Comparison of ENCODE assay signal across 1 cellular context in the genomic region with DNA sequence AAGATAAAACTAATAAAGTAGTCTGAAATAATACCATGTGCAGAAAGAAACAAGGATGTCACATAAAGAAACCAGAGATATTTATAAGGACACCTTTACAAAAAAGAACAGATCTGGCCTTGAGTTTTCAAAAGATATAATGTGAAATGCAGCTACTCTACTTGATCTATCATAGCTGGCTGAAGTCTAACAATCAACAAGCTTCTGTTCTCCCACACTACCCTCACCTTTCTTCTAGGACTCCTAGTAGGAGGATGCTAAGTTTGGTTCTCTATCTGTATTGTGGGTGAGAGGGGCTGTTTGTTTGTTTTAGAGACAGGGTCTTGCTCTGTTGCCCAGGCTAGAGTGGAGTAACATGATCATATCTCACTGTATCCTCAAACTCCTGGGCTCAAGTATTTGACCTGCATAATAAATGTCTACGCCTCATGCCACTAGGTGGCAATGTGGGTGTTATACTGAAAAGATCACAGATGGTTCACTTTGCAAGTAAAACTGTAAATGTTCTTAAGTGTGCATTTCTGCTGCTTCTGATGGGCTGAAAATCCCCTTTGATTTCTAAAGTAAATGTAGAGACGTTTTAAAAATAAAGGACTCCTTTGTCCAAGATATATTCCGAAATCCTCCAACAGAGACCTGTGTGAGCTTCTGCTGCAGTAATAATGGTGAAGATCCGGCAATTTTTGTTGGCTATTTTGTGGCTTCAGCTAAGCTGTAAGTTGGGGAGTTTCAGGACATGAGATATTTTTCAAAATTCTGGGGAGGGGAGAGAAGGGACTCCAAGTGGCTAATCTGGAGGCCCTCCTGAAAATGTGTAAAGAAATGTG.
A peak's percentile ranks its signal among the peaks of the same experiment; 100 is the strongest.
TF ChIP-seq lines count a peak whose summit lies in the region.

No MANE protein-coding gene starts in this region.

TF ChIP-seq in HepG2, 621 proteins besides CTCF, POLR2A, EP300 and RAD21 (continued from another document):
- TF ChIP-seq, protein P1, sequence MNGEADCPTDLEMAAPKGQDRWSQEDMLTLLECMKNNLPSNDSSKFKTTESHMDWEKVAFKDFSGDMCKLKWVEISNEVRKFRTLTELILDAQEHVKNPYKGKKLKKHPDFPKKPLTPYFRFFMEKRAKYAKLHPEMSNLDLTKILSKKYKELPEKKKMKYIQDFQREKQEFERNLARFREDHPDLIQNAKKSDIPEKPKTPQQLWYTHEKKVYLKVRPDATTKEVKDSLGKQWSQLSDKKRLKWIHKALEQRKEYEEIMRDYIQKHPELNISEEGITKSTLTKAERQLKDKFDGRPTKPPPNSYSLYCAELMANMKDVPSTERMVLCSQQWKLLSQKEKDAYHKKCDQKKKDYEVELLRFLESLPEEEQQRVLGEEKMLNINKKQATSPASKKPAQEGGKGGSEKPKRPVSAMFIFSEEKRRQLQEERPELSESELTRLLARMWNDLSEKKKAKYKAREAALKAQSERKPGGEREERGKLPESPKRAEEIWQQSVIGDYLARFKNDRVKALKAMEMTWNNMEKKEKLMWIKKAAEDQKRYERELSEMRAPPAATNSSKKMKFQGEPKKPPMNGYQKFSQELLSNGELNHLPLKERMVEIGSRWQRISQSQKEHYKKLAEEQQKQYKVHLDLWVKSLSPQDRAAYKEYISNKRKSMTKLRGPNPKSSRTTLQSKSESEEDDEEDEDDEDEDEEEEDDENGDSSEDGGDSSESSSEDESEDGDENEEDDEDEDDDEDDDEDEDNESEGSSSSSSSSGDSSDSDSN (CRISPR knock-in tag; IDR thresholded peaks at IDR 0.05), result no peak
- TF ChIP-seq ZNF781 (CRISPR knock-in tag; IDR thresholded peaks at IDR 0.05; ENCODE audit: borderline replicate concordance, not compliant biosample characterization) (no peak), FOXJ3 (CRISPR knock-in tag; IDR thresholded peaks at IDR 0.05; ENCODE audit: borderline replicate concordance) (no peak), RFX1 (IDR thresholded peaks at IDR 0.05) (no peak), SOX13 (IDR thresholded peaks at IDR 0.05) (no peak), SOX13 (CRISPR knock-in tag; conservative IDR thresholded peaks at IDR 0.05 in 1 of 2, IDR thresholded peaks at IDR 0.05 in 1 of 2) (0 out of 4 replicates have a peak, but pooled peaks of 1 of the 2 experiments have one; percentile 9), SMC3 (IDR thresholded peaks at IDR 0.05; ENCODE audit: low read length) (peak; percentile 91), SP5 (CRISPR knock-in tag; IDR thresholded peaks at IDR 0.05; ENCODE audit: borderline replicate concordance, low read depth) (no peak), FOXA3 (CRISPR knock-in tag; IDR thresholded peaks at IDR 0.05) (no peak), ZZZ3 (CRISPR knock-in tag; IDR thresholded peaks at IDR 0.05; ENCODE audit: borderline replicate concordance) (peak; percentile 65; the same call in 1 of the 2 replicates), ZBTB39 (CRISPR knock-in tag; IDR thresholded peaks at IDR 0.05) (no peak), CENPX (CRISPR knock-in tag; IDR thresholded peaks at IDR 0.05) (no peak), CAMTA2 (CRISPR knock-in tag; IDR thresholded peaks at IDR 0.05; ENCODE audit: borderline replicate concordance) (no peak), TOE1 (CRISPR knock-in tag; IDR thresholded peaks at IDR 0.05) (no peak), ZBTB14 (CRISPR knock-in tag; IDR thresholded peaks at IDR 0.05) (no peak), MIER2 (CRISPR knock-in tag; IDR thresholded peaks at IDR 0.05) (no peak), ZNF160 (CRISPR knock-in tag; IDR thresholded peaks at IDR 0.05) (no peak), NFIB (CRISPR knock-in tag; IDR thresholded peaks at IDR 0.05; ENCODE audit: borderline replicate concordance) (no peak), KAT2B (IDR thresholded peaks at IDR 0.05; ENCODE audit: borderline replicate concordance, low read depth, low read length) (no peak), PAXIP1 (CRISPR knock-in tag; conservative IDR thresholded peaks at IDR 0.05) (0 out of 2 replicates have a peak, but pooled peaks have one; percentile 14), SNAPC5 (CRISPR knock-in tag; IDR thresholded peaks at IDR 0.05; ENCODE audit: borderline replicate concordance) (no peak), POLR2G (IDR thresholded peaks at IDR 0.05; ENCODE audit: low read depth, low read length) (no peak)
- TF ChIP-seq, protein P2, sequence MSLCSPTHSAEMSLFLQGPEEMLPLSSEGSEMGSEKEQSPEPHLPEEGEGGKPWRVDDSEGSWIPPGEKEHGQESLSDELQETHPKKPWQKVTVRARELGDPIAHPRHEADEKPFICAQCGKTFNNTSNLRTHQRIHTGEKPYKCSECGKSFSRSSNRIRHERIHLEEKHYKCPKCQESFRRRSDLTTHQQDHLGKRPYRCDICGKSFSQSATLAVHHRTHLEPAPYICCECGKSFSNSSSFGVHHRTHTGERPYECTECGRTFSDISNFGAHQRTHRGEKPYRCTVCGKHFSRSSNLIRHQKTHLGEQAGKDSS (CRISPR knock-in tag; IDR thresholded peaks at IDR 0.05; ENCODE audit: borderline replicate concordance, low read depth), result no peak
- TF ChIP-seq, protein P3, sequence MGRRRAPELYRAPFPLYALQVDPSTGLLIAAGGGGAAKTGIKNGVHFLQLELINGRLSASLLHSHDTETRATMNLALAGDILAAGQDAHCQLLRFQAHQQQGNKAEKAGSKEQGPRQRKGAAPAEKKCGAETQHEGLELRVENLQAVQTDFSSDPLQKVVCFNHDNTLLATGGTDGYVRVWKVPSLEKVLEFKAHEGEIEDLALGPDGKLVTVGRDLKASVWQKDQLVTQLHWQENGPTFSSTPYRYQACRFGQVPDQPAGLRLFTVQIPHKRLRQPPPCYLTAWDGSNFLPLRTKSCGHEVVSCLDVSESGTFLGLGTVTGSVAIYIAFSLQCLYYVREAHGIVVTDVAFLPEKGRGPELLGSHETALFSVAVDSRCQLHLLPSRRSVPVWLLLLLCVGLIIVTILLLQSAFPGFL (CRISPR knock-in tag; IDR thresholded peaks at IDR 0.05), result no peak
- TF ChIP-seq, protein P4, sequence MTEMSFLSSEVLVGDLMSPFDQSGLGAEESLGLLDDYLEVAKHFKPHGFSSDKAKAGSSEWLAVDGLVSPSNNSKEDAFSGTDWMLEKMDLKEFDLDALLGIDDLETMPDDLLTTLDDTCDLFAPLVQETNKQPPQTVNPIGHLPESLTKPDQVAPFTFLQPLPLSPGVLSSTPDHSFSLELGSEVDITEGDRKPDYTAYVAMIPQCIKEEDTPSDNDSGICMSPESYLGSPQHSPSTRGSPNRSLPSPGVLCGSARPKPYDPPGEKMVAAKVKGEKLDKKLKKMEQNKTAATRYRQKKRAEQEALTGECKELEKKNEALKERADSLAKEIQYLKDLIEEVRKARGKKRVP (CRISPR knock-in tag; IDR thresholded peaks at IDR 0.05), result 0 out of 4 replicates have a peak, but pooled peaks of 1 of the 2 experiments have one; percentile 39
- TF ChIP-seq, protein P5, sequence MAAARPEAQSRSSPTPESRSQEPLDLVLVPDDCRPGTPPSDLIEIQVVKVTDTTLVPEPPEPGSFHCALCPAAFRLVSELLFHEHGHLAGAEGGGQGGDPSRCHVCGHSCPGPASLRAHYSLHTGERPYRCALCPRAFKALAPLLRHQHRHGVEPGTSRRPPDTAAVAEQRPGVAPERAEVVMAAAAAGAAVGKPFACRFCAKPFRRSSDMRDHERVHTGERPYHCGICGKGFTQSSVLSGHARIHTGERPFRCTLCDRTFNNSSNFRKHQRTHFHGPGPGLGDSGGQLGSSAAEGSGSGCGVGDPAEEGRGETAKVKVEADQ (CRISPR knock-in tag; IDR thresholded peaks at IDR 0.05; ENCODE audit: borderline replicate concordance), result no peak
